ENCODE assay signal across 20 cellular contexts in the genomic region with DNA sequence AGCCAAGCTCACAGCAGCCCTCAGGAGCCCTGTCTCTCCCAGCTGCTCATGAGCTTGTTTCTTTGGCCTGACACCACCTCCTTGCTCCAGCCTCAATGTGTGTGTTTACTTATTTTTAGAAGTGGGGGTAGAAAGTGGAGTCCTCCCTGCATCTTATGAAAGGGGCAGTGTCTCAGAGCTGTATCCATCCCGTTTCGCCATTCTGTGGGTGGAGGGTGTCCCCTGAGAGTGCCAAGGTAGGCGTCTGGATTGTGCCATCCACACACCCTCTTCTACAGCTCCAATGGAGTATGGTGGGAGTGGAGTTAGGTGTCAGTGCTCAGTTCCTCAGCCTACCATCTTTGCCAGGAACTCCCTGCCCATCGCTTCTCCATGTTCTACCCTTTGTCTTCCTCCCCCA. TPM values are rescaled to one million over a fixed set of nuclear protein-coding genes. Genes with fewer than 3 reads are reported as not detected.
A peak's percentile ranks its signal among the peaks of the same experiment; 100 is the strongest.
DNase-seq lines count a peak whose midpoint lies in the region; ATAC-seq and TF ChIP-seq lines count a peak whose summit lies in the region.
"Had no signal": no experiment of that assay in that cellular context is flagged by ENCODE, and none has a peak within 500 bp of the region (broad histone marks: within the 10 kb centered on the region; RNA-seq: fewer than 3 reads in every experiment).

No MANE protein-coding gene starts in this region.

- H3K27ac Mint-ChIP-seq in dendritic cell treated with granulocyte-macrophage colony-stimulating factor and Interleukin-4, amounts not matched to agents 40 ng/mL and 50 ng/mL, for 4 days: peak overlapping the region; percentile 58

- 86 to 92% (median 87%) methylated on average over 4 of the region's 4 CpGs for WGBS in psoas muscle, 3 donors

- no peaks in the 10 kb centered on the region for H3K4me1 ChIP-seq in psoas muscle

- intact Hi-C loops in dendritic cell treated with granulocyte-macrophage colony-stimulating factor and Interleukin-4, amounts not matched to agents 40 ng/mL and 50 ng/mL, for 4 days (cut with micrococcal nuclease): no loop called here
- intact Hi-C loops in psoas muscle (cut with DNase I): no loop called here

- peak overlapping the region; percentile 17 for H3K4me3 Mint-ChIP-seq in dendritic cell treated with granulocyte-macrophage colony-stimulating factor and Interleukin-4, amounts not matched to agents 40 ng/mL and 50 ng/mL, for 4 days

- DNase-seq in COLO829 (ENCODE audit: low spot score) (peak; percentile 9), NB4 (ENCODE audit: low read depth) (peak; percentile 52), psoas muscle (no peak), NCI-H748 treated with DMSO at 0.1 percent for 48 hours (lab: John Stamatoyannopoulos, UW) (no peak), GM10266 (ENCODE audit: extremely low spot score) (no peak)
- DNase-seq: C1 segment of cervical spinal cord, EL, GF-D8, MG63, NCI-H1105, NCI-H146, NCI-H2029, NCI-H446, NCI-H526, Right ventricle myocardium superior had no signal

- no peaks in the 10 kb centered on the region for H3K36me3 Mint-ChIP-seq in dendritic cell treated with granulocyte-macrophage colony-stimulating factor and Interleukin-4, amounts not matched to agents 40 ng/mL and 50 ng/mL, for 4 days (ENCODE audit: low read depth)

- ATAC-seq in psoas muscle: no peak
- ATAC-seq in HG02571 (IDR thresholded peaks at IDR 0.05; ENCODE audit: unreplicated experiment): no peak

- no peaks in the 10 kb centered on the region for H3K27me3 ChIP-seq in psoas muscle (ENCODE audit: insufficient read depth in 3 of 3, low read length in 2 of 3)
- H3K27me3 ChIP-seq: MG63 had no signal

- no peak for TF ChIP-seq POLR2A in NB4 (IDR thresholded peaks at IDR 0.05; ENCODE audit: extremely low read depth, insufficient read length)

- peaks cover 46% of the 10 kb centered on the region for H3K27me3 Mint-ChIP-seq in dendritic cell treated with granulocyte-macrophage colony-stimulating factor and Interleukin-4, amounts not matched to agents 40 ng/mL and 50 ng/mL, for 4 days

- H3K4me1 Mint-ChIP-seq in dendritic cell treated with granulocyte-macrophage colony-stimulating factor and Interleukin-4, amounts not matched to agents 40 ng/mL and 50 ng/mL, for 4 days (ENCODE audit: low read depth): peaks cover 39% of the 10 kb centered on the region

- TF ChIP-seq CTCF in NB4 (IDR thresholded peaks at IDR 0.05; ENCODE audit: low read depth, low read length): no peak
- TF ChIP-seq CTCF in psoas muscle (IDR thresholded peaks at IDR 0.05): no peak
- TF ChIP-seq CTCF in GM10266 (IDR thresholded peaks at IDR 0.05; ENCODE audit: control insufficient read depth, insufficient read depth, low read depth, missing control alignments): no peak

- H3K9me3 Mint-ChIP-seq in dendritic cell treated with granulocyte-macrophage colony-stimulating factor and Interleukin-4, amounts not matched to agents 40 ng/mL and 50 ng/mL, for 4 days: peaks cover 22% of the 10 kb centered on the region

- H3K27ac ChIP-seq in psoas muscle: no peak overlapping the region

- H3K9me3 ChIP-seq in psoas muscle: no peaks in the 10 kb centered on the region
- H3K9me3 ChIP-seq: MG63 had no signal

- H3K4me3 ChIP-seq in NB4 (ENCODE audit: low read depth, low read length): no peak overlapping the region
- no peak overlapping the region for H3K4me3 ChIP-seq in psoas muscle
- H3K4me3 ChIP-seq: MG63 had no signal

- no peaks in the 10 kb centered on the region for H3K36me3 ChIP-seq in psoas muscle (ENCODE audit: insufficient read depth in 1 of 2, low read depth in 1 of 2)

RNA-seq across cellular contexts. Expression of gene SPON2, which starts 8.3 kb away (rescaled TPM):
- total RNA-seq in psoas muscle: 10 to 100 TPM in 1 of 4 donors, 1 to 10 TPM in 3; 6.8 to 18.5 (median 8.0) TPM
- 1 to 10 TPM; 4.1 to 6.4 (median 6.2) TPM for polyA plus RNA-seq in psoas muscle

RNA-seq across cellular contexts. Expression of gene RNF212, which starts 50.7 kb away (rescaled TPM):
- total RNA-seq in psoas muscle: 1 to 10 TPM in 1 of 4 donors, under 1 TPM in 3; 0.42 to 1.5 (median 0.69) TPM
- polyA plus RNA-seq in psoas muscle: under 1 TPM; 0.03 to 0.38 (median 0.31) TPM
- total RNA-seq: H4, LHCN-M2, SK-MEL-5 had no signal

Comparison
In these comparisons a context has a peak if more than half of its experiments do, and no peak if none do; other contexts are left out.
1. DNase-seq: peak in COLO829 (single experiment) and NB4 (single experiment); none in psoas muscle (0 of 2), NCI-H748 treated with DMSO at 0.1 percent for 48 hours (single experiment) and GM10266 (single experiment).